Comparison of ENCODE assay signal across 7 cellular contexts in the genomic region with DNA sequence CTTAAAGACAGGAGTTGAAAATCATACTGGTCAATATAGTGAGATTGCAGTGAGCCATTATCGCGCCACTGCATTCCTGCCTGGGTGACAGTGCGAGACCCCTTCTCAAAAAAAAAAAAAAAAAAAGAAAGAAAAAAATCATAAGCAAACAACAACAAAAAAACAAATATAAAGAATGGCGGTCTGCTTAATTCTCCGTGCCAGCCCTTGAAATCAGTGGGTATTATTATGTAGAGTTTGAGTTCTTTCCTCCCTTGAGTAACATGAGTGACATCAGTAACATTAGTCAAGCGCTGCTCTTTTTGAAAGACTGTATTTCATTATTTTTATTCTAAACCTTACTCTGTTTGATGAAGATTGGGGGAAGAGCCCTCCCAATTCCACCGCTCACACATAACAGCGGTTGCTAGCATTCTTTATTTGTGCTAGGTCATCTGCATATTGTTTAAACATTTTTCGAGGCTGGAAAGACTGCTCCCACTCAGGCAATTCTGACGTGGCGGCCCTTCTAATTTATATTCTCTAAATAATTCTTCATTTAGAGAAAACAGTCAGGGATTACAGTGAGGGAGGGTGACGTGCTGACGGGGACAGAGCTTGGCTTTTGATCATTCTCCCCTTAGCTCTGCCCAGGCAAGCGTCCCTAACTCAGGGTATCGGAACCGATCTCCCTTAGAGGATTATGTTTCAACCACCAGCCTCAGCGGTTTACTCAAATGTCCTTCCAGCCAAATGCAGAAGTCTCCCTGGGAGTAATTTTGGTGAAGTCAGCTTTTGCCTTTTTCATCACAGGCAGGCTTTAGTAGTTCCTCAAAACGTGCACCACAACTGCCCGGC. TPM values are rescaled to one million over a fixed set of nuclear protein-coding genes. Genes with fewer than 3 reads are reported as not detected.
A peak's percentile ranks its signal among the peaks of the same experiment; 100 is the strongest.
DNase-seq lines count a peak whose midpoint lies in the region; ATAC-seq, FAIRE-seq and TF ChIP-seq lines count a peak whose summit lies in the region.

No MANE protein-coding gene starts in this region.

- CTCF ChIA-PET in HepG2 (lab: Yijun Ruan, JAX; ENCODE audit: low intra/inter-chr PET ratio, low total read pairs): no interaction called here

- intact Hi-C loops in HepG2 (cut with micrococcal nuclease; ENCODE audit: unreplicated experiment): loop anchor here (2.0 kb wide), 1 partner anchor 68 kb away; no protein-coding TSS in a partner anchor

- no peak for TF ChIP-seq RAD21 in HepG2 (CRISPR knock-in tag; IDR thresholded peaks at IDR 0.05)

- H2AFZ ChIP-seq in HepG2 (ENCODE audit: low read length): peak overlapping the region; percentile 84

- peak overlapping the region; percentile 98 for H3K27ac ChIP-seq in HepG2 (ENCODE audit: extremely low read length, insufficient read depth, low read length)

- TF ChIP-seq EP300 in HepG2 (IDR thresholded peaks at IDR 0.05; ENCODE audit: low read depth in 2 of 2, low read length in 2 of 2): no peak
- no peak for TF ChIP-seq EP300 in HepG2 (CRISPR knock-in tag; IDR thresholded peaks at IDR 0.05; ENCODE audit: borderline replicate concordance)

- DNase-seq in SIG-M5 (lab: John Stamatoyannopoulos, UW) (peak; percentile 90), bronchial epithelial cell (ENCODE audit: low read depth) (no peak), HepG2 (ENCODE audit: low spot score) (peak; percentile 23), kidney tubule cell (ENCODE audit: low spot score) (no peak)
- DNase-seq in stimulated activated naive CD8-positive, alpha-beta T cell treated with anti-CD3 and anti-CD28 coated beads, Interleukin-15, Interleukin-2, amounts not matched to agents 100 U/mL and 50 U/mL, for 24 hours: peak; percentile 37

- POLR2A ChIA-PET in HepG2 (lab: Yijun Ruan, JAX): interaction anchor here (0.6 to 1.9 kb wide), 21 partner anchors 10 to 103 kb away, joined by 3 to 14 read pairs (median 6); partner anchors contain the start of genes ATPSCKMT and CCT5

- peaks cover 25% of the 10 kb centered on the region for H4K20me1 ChIP-seq in HepG2 (ENCODE audit: insufficient read depth, low read length)

- H3K4me2 ChIP-seq in HepG2 (ENCODE audit: low read depth, low read length): peak overlapping the region; percentile 95

- no peaks in the 10 kb centered on the region for H3K36me3 ChIP-seq in bronchial epithelial cell (ENCODE audit: control insufficient read depth, insufficient read depth, low read length)
- no peaks in the 10 kb centered on the region for H3K36me3 ChIP-seq in HepG2 (replicated peaks in 1 of 2; ENCODE audit: control insufficient read depth in 1 of 2, insufficient read depth in 2 of 2, low read length in 2 of 2)

- TF ChIP-seq CTCF in bronchial epithelial cell (IDR thresholded peaks at IDR 0.05; ENCODE audit: insufficient read depth, low read length, severe bottlenecking) (no peak), HepG2 (CRISPR knock-in tag; IDR thresholded peaks at IDR 0.05) (no peak)

- peak overlapping the region; percentile 53 for H3K4me3 ChIP-seq in bronchial epithelial cell (ENCODE audit: low read depth, low read length)
- peak overlapping the region; percentile 88 to 92 (median 92) for H3K4me3 ChIP-seq in HepG2 (replicated peaks in 1 of 3; ENCODE audit: insufficient read depth in 1 of 3, low read depth in 2 of 3, low read length in 3 of 3)

- H3K9me3 ChIP-seq in HepG2 (ENCODE audit: low read length): no peaks in the 10 kb centered on the region

- no peaks in the 10 kb centered on the region for H3K27me3 ChIP-seq in bronchial epithelial cell (ENCODE audit: control insufficient read depth, insufficient read depth, low read length)
- no peaks in the 10 kb centered on the region; a peak in 1 of 5 replicates for H3K27me3 ChIP-seq in HepG2 (ENCODE audit: control insufficient read depth in 1 of 2, insufficient read depth in 2 of 2, low read length in 2 of 2)

- H3K79me2 ChIP-seq in HepG2 (ENCODE audit: insufficient read depth, low read length): peaks cover 40% of the 10 kb centered on the region

- no peak for TF ChIP-seq POLR2A in HepG2 (IDR thresholded peaks at IDR 0.05; ENCODE audit: insufficient read depth in 1 of 2, low read depth in 2 of 2, low read length in 2 of 2)

- TSS peak; percentile 96 for BruUV-seq in HepG2 (replicated peaks; lab: Mats Ljungman, UMichigan)

- ATAC-seq in GM18909 (IDR thresholded peaks at IDR 0.05; ENCODE audit: poor library complexity, unreplicated experiment) (peak; percentile 22), HG03460 (IDR thresholded peaks at IDR 0.05; ENCODE audit: unreplicated experiment) (peak; percentile 17), HepG2 (peak; percentile 47)
- ATAC-seq in stimulated activated naive CD8-positive, alpha-beta T cell treated with anti-CD3 and anti-CD28 coated beads, Interleukin-15, Interleukin-2, amounts not matched to agents 100 U/mL and 50 U/mL, for 24 hours: peak; percentile 24

- FAIRE-seq in bronchial epithelial cell (lab: Jason Lieb, UNC) (no peak), HepG2 (lab: Jason Lieb, UNC) (no peak)

- 29% methylated on average over 19 of the region's 19 CpGs for WGBS in HepG2 (ENCODE audit: low lambda C conversion rate)

- peaks cover 36% of the 10 kb centered on the region for H3K4me1 ChIP-seq in HepG2 (ENCODE audit: insufficient read depth, low read length)

- peak overlapping the region; percentile 93 for H3K9ac ChIP-seq in HepG2 (ENCODE audit: insufficient read depth, low read depth, low read length)

- in situ Hi-C loops in HepG2 (cut with HindIII; ENCODE audit: extremely low pct_ligation_motif_present, low pct_unique_long_range_greater_than_20kb): no loop called here

TF ChIP-seq in HepG2, 621 proteins besides CTCF, POLR2A, EP300 and RAD21 (continues in another document):
- TF ChIP-seq ETV6 (CRISPR knock-in tag; conservative IDR thresholded peaks at IDR 0.05) (no peak), PRMT3 (CRISPR knock-in tag; IDR thresholded peaks at IDR 0.05; ENCODE audit: borderline replicate concordance, low read depth) (0 out of 2 replicates have a peak, but pooled peaks have one; percentile 1), ZNF296 (CRISPR knock-in tag; conservative IDR thresholded peaks at IDR 0.05) (0 out of 2 replicates have a peak, but pooled peaks have one; percentile 17), ZSCAN25 (CRISPR knock-in tag; IDR thresholded peaks at IDR 0.05) (no peak), ZNF3 (CRISPR knock-in tag; IDR thresholded peaks at IDR 0.05) (0 out of 2 replicates have a peak, but pooled peaks have one; percentile 19), XRCC5 (optimal IDR thresholded peaks at IDR 0.05; ENCODE audit: low read length) (peak; percentile 16), FOXJ3 (CRISPR knock-in tag; IDR thresholded peaks at IDR 0.05; ENCODE audit: borderline replicate concordance) (peak; percentile 33; the same call in 1 of the 2 replicates)

RNA-seq across cellular contexts. Expression of gene MARCHF6, which starts 0.9 kb away (rescaled TPM):
- 62.7 and 65.0 TPM in 2 replicates for total RNA-seq in bronchial epithelial cell
- 39.5 and 48.6 TPM in 2 replicates for total RNA-seq in HepG2 (2016; rRNA removed; fragmentation: Illumina TruSeq; extraction: Trizol)
- total RNA-seq in HepG2 (2016; cell fraction: cytosol; rRNA removed; fragmentation: Illumina TruSeq; extraction: Trizol; ENCODE audit: low read depth): 21.2 and 25.8 TPM in 2 replicates
- 34.4 and 49.1 TPM in 2 replicates for total RNA-seq in HepG2 (2016; cell fraction: insoluble cytoplasmic fraction; rRNA removed; fragmentation: Illumina TruSeq; extraction: Trizol)
- 11.9 and 12.7 TPM in 2 replicates for total RNA-seq in HepG2 (2016; cell fraction: membrane; rRNA removed; fragmentation: Illumina TruSeq; extraction: Trizol)
- total RNA-seq in HepG2 (2016; cell fraction: nucleus; rRNA removed; fragmentation: Illumina TruSeq; extraction: Trizol): 71.7 and 86.1 TPM in 2 replicates
- 107 and 115 TPM in 2 replicates for polyA plus RNA-seq in HepG2 (2011; rRNA removed)
- polyA plus RNA-seq in HepG2 (2011; cell fraction: cytosol; rRNA removed): 45.5 and 75.4 TPM in 2 replicates
- 244 and 247 TPM in 2 replicates for polyA plus RNA-seq in HepG2 (2011; cell fraction: nucleus; rRNA removed)
- polyA plus RNA-seq in HepG2 (2012): 67.4 and 121 TPM in 2 replicates
- polyA plus RNA-seq in HepG2 (2016; cell fraction: cytosol; fragmentation: Illumina TruSeq; extraction: Trizol; ENCODE audit: low read depth): 1.8 and 2.0 TPM in 2 replicates
- 21.2 and 23.1 TPM in 2 replicates for polyA plus RNA-seq in HepG2 (2016; cell fraction: insoluble cytoplasmic fraction; fragmentation: Illumina TruSeq; extraction: Trizol; ENCODE audit: low read depth)
- 3.2 and 3.8 TPM in 2 replicates for polyA plus RNA-seq in HepG2 (2016; cell fraction: membrane; fragmentation: Illumina TruSeq; extraction: Trizol; ENCODE audit: low read depth)
- 120 and 121 TPM in 2 replicates for polyA plus RNA-seq in HepG2 (2016; cell fraction: nucleus; fragmentation: Illumina TruSeq; extraction: Trizol; ENCODE audit: insufficient read depth, low read depth)
- 309 and 698 TPM in 2 replicates for polyA minus RNA-seq in HepG2 (2011; rRNA and poly(A)+ RNA removed; ENCODE audit: low replicate concordance)
- 78.7 and 104 TPM in 2 replicates for polyA minus RNA-seq in HepG2 (2011; cell fraction: cytosol; rRNA and poly(A)+ RNA removed)
- 179 and 204 TPM in 2 replicates for polyA minus RNA-seq in HepG2 (2011; cell fraction: nucleus; rRNA and poly(A)+ RNA removed)

RNA-seq across cellular contexts. Expression of gene CMBL, which starts 44.9 kb away (rescaled TPM):
- total RNA-seq in bronchial epithelial cell (0.51 and 6.1 TPM in 2 replicates), HepG2 (2016; rRNA removed; fragmentation: Illumina TruSeq; extraction: Trizol) (11.5 and 19.6 TPM in 2 replicates)
- 5.2 TPM in 2 replicates for total RNA-seq in HepG2 (2016; cell fraction: cytosol; rRNA removed; fragmentation: Illumina TruSeq; extraction: Trizol; ENCODE audit: low read depth)
- total RNA-seq in HepG2 (2016; cell fraction: insoluble cytoplasmic fraction; rRNA removed; fragmentation: Illumina TruSeq; extraction: Trizol): 10.8 and 20.2 TPM in 2 replicates
- total RNA-seq in HepG2 (2016; cell fraction: membrane; rRNA removed; fragmentation: Illumina TruSeq; extraction: Trizol): 16.6 and 16.8 TPM in 2 replicates
- total RNA-seq in HepG2 (2016; cell fraction: nucleus; rRNA removed; fragmentation: Illumina TruSeq; extraction: Trizol): 6.0 and 7.0 TPM in 2 replicates
- polyA plus RNA-seq in HepG2 (2011; rRNA removed): 12.7 and 17.0 TPM in 2 replicates
- 17.0 and 27.6 TPM in 2 replicates for polyA plus RNA-seq in HepG2 (2011; cell fraction: cytosol; rRNA removed)
- 4.1 and 7.8 TPM in 2 replicates for polyA plus RNA-seq in HepG2 (2011; cell fraction: nucleus; rRNA removed)
- polyA plus RNA-seq in HepG2 (2012): 16.9 and 18.5 TPM in 2 replicates
- polyA plus RNA-seq in HepG2 (2016; cell fraction: cytosol; fragmentation: Illumina TruSeq; extraction: Trizol; ENCODE audit: low read depth): 9.6 and 10.7 TPM in 2 replicates
- polyA plus RNA-seq in HepG2 (2016; cell fraction: insoluble cytoplasmic fraction; fragmentation: Illumina TruSeq; extraction: Trizol; ENCODE audit: low read depth): 42.7 and 43.4 TPM in 2 replicates
- 22.0 and 22.7 TPM in 2 replicates for polyA plus RNA-seq in HepG2 (2016; cell fraction: membrane; fragmentation: Illumina TruSeq; extraction: Trizol; ENCODE audit: low read depth)
- 16.1 and 16.6 TPM in 2 replicates for polyA plus RNA-seq in HepG2 (2016; cell fraction: nucleus; fragmentation: Illumina TruSeq; extraction: Trizol; ENCODE audit: insufficient read depth, low read depth)
- polyA minus RNA-seq in HepG2 (2011; rRNA and poly(A)+ RNA removed; ENCODE audit: low replicate concordance): 30.1 and 125 TPM in 2 replicates
- polyA minus RNA-seq in HepG2 (2011; cell fraction: cytosol; rRNA and poly(A)+ RNA removed): 17.9 and 19.5 TPM in 2 replicates
- polyA minus RNA-seq in HepG2 (2011; cell fraction: nucleus; rRNA and poly(A)+ RNA removed): 4.9 and 8.1 TPM in 2 replicates

Comparison
In these comparisons a context has a peak if more than half of its experiments do, and no peak if none do; other contexts are left out.
1. DNase-seq: peak in SIG-M5 (single experiment), HepG2 (single experiment) and stimulated activated naive CD8-positive, alpha-beta T cell treated with anti-CD3 and anti-CD28 coated beads, Interleukin-15, Interleukin-2, amounts not matched to agents 100 U/mL and 50 U/mL, for 24 hours (single experiment); none in bronchial epithelial cell (single experiment) and kidney tubule cell (single experiment).
2. Peak in every context shown above with its lines, with median percentiles within 50 percentile points of each other: ATAC-seq.